34 cellular contexts compared by ENCODE assay signal in the genomic region with DNA sequence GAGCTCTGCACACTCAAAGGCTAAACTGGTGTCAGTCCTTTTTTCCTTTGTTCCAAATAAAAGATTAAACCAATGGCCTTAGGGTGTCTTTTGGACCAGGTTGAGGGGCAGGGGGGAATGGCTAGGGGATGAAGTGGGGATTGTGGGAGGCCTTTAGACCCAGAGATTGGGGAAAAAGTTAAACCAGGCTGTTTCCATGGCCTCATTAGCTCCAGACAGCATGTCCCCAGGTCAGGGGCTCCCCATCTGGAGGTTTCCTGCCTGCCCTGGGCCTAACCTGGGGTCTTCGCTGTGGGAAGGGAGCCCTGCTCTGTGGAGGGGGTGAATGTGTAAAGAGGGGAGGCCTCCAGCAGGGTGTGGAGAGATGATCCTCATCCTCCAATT. TPM values are rescaled to one million over a fixed set of nuclear protein-coding genes. Genes with fewer than 3 reads are reported as not detected.
"Had no signal": no experiment of that assay in that cellular context is flagged by ENCODE, and none has a peak within 500 bp of the region (broad histone marks: within the 10 kb centered on the region; RNA-seq: fewer than 3 reads in every experiment).

No MANE protein-coding gene starts in this region.

- H3K9me3 Mint-ChIP-seq: activated CD4-positive, alpha-beta memory T cell treated with anti-CD3 and anti-CD28 coated beads for 36 hours; activated CD4-positive, alpha-beta T cell treated with anti-CD3 and anti-CD28 coated beads, Interleukin-2, amount 10 ng/mL, durations not matched to agents 24 days and 14 days; activated T-helper 1 cell treated with anti-CD3 and anti-CD28 coated beads, Interleukin-12 subunit alpha, Interleukin-12 subunit beta, Interleukin-2, Interleukin-4 antibody, amounts not matched to agents 30 ng/mL and 10 ng/mL and 1 ng/mL, durations not matched to agents 14 hours and 24 hours and 36 hours; stimulated activated memory B cell treated with anti-CD40 and anti-IgM and Interleukin-4, amounts not matched to agents 10 μg/mL and 1 μg/mL and 100 μg/mL, for 72 hours; T-helper 2 cell treated with Interferon-gamma antibody and Interleukin-4, amounts not matched to agents 5 μg/mL and 100 μg/mL, for 36 hours had no signal

- H3K27me3 Mint-ChIP-seq: activated CD4-positive, alpha-beta T cell treated with anti-CD3 and anti-CD28 coated beads, Interleukin-2, amount 10 ng/mL, durations not matched to agents 24 days and 14 days; activated naive CD8-positive, alpha-beta T cell had no signal

- H3K9ac ChIP-seq: parathyroid adenoma had no signal

- H2AFZ ChIP-seq: parathyroid adenoma had no signal

- H3K27ac Mint-ChIP-seq: activated CD4-positive, alpha-beta memory T cell treated with anti-CD3 and anti-CD28 coated beads for 36 hours; activated CD4-positive, alpha-beta T cell treated with anti-CD3 and anti-CD28 coated beads, Interleukin-2, amount 10 ng/mL, durations not matched to agents 24 days and 14 days; activated naive CD8-positive, alpha-beta T cell; stimulated activated memory B cell treated with anti-CD40 and anti-IgM and Interleukin-4, amounts not matched to agents 10 μg/mL and 1 μg/mL and 100 μg/mL, for 72 hours; T-helper 2 cell treated with Interferon-gamma antibody and Interleukin-4, amounts not matched to agents 5 μg/mL and 100 μg/mL, for 36 hours had no signal

- H3K4me1 ChIP-seq: body of pancreas, colonic mucosa, gastrocnemius medialis, left ventricle myocardium inferior, parathyroid adenoma, psoas muscle, thyroid gland, upper lobe of left lung, vagina had no signal

- ATAC-seq: body of pancreas; gastrocnemius medialis; mucosa of descending colon; psoas muscle; stimulated activated memory B cell treated with anti-CD40 and anti-IgM and Interleukin-4, amounts not matched to agents 10 μg/mL and 1 μg/mL and 100 μg/mL, for 72 hours had no signal

- H3K36me3 Mint-ChIP-seq: activated naive CD8-positive, alpha-beta T cell; stimulated activated memory B cell treated with anti-CD40 and anti-IgM and Interleukin-4, amounts not matched to agents 10 μg/mL and 1 μg/mL and 100 μg/mL, for 72 hours had no signal

- H3K27ac ChIP-seq: body of pancreas, colonic mucosa, gastrocnemius medialis, left ventricle myocardium inferior, parathyroid adenoma, psoas muscle, stomach, thyroid gland, upper lobe of left lung, vagina, VCaP had no signal

- H3K36me3 ChIP-seq: colonic mucosa had no signal

- H3K4me3 Mint-ChIP-seq: activated CD4-positive, alpha-beta memory T cell treated with anti-CD3 and anti-CD28 coated beads for 36 hours; activated CD4-positive, alpha-beta T cell treated with anti-CD3 and anti-CD28 coated beads, Interleukin-2, amount 10 ng/mL, durations not matched to agents 24 days and 14 days; activated naive CD8-positive, alpha-beta T cell; activated T-helper 1 cell treated with anti-CD3 and anti-CD28 coated beads, Interleukin-12 subunit alpha, Interleukin-12 subunit beta, Interleukin-2, Interleukin-4 antibody, amounts not matched to agents 30 ng/mL and 10 ng/mL and 1 ng/mL, durations not matched to agents 14 hours and 24 hours and 36 hours; stimulated activated memory B cell treated with anti-CD40 and anti-IgM and Interleukin-4, amounts not matched to agents 10 μg/mL and 1 μg/mL and 100 μg/mL, for 72 hours; T-helper 2 cell treated with Interferon-gamma antibody and Interleukin-4, amounts not matched to agents 5 μg/mL and 100 μg/mL, for 36 hours had no signal

- H3K79me2 ChIP-seq: parathyroid adenoma had no signal

- H3K4me2 ChIP-seq: smooth muscle cell had no signal

- H3K9me3 ChIP-seq: body of pancreas, colonic mucosa, gastrocnemius medialis, left ventricle myocardium inferior, mucosa of descending colon, psoas muscle, stomach, thyroid gland, upper lobe of left lung, vagina had no signal

- H3K4me1 Mint-ChIP-seq: activated CD4-positive, alpha-beta T cell treated with anti-CD3 and anti-CD28 coated beads, Interleukin-2, amount 10 ng/mL, durations not matched to agents 24 days and 14 days had no signal

- DNase-seq: activated CD4-positive, alpha-beta memory T cell treated with anti-CD3 and anti-CD28 coated beads for 36 hours; activated CD4-positive, alpha-beta T cell treated with anti-CD3 and anti-CD28 coated beads, Interleukin-2, amount 10 ng/mL, durations not matched to agents 24 days and 14 days; activated CD4-positive, CD25-positive, alpha-beta regulatory T cell treated with anti-CD3 and anti-CD28 coated beads, Interleukin-2, amount 50 U/mL, for 72 hours; activated CD8-positive, alpha-beta memory T cell treated with anti-CD3 and anti-CD28 coated beads, Interleukin-2, amount 50 U/mL, for 4 hours; activated T-cell treated with anti-CD3 and anti-CD28 coated beads, Interleukin-2, amount 50 U/mL, for 1 hour; aorta; body of pancreas; cerebellar nuclear complex; colonic mucosa; effector memory CD4-positive, alpha-beta T cell; erythroblast; gastrocnemius medialis; glutamatergic neuron; left ventricle myocardium inferior; nucleus accumbens; stimulated activated CD4-positive, alpha-beta T cell treated with anti-CD3 and anti-CD28 coated beads, Interleukin-1b, Interleukin-23, amount 100 ng/mL, for 48 hours; stimulated activated CD4-positive, alpha-beta T cell treated with anti-CD3 and anti-CD28 coated beads, Interleukin-4, amount 100 ng/mL, for 4 hours; stimulated activated CD8-positive, alpha-beta memory T cell treated with anti-CD3 and anti-CD28 coated beads, Interleukin-4, amount 100 ng/mL, for 48 hours; stomach; T-helper 1 cell; thyroid gland; upper lobe of left lung had no signal

- H3K27me3 ChIP-seq: body of pancreas, colonic mucosa, gastrocnemius medialis, stomach, thyroid gland, upper lobe of left lung, vagina had no signal

- H3K4me3 ChIP-seq: body of pancreas, colonic mucosa, gastrocnemius medialis, left ventricle myocardium inferior, lung, mucosa of descending colon, psoas muscle, smooth muscle cell, stomach, thyroid gland, upper lobe of left lung, vagina had no signal

RNA-seq across cellular contexts. Expression of gene KLHL10, which starts 14.5 kb away (rescaled TPM):
- total RNA-seq: activated CD4-positive, alpha-beta T cell treated with anti-CD3 and anti-CD28 coated beads, Interleukin-2, amount 10 ng/mL, durations not matched to agents 24 days and 14 days; activated T-helper 1 cell treated with anti-CD3 and anti-CD28 coated beads, Interleukin-12 subunit alpha, Interleukin-12 subunit beta, Interleukin-2, Interleukin-4 antibody, amounts not matched to agents 30 ng/mL and 10 ng/mL and 1 ng/mL, durations not matched to agents 14 hours and 24 hours and 36 hours; body of pancreas; colonic mucosa; left ventricle myocardium inferior; psoas muscle; smooth muscle cell; vagina had no signal
- polyA plus RNA-seq: neural cell, smooth muscle cell had no signal
